7 cellular contexts compared by ENCODE assay signal in genomic region chr7:114484226-114484625, GRCh38.
"Had no signal": no experiment of that assay in that cellular context is flagged by ENCODE, and none has a peak within 500 bp of the region (broad histone marks: within the 10 kb centered on the region; RNA-seq: fewer than 3 reads in every experiment).

No MANE protein-coding gene starts in this region.

- H3K27ac ChIP-seq: HL-60 had no signal

- FAIRE-seq: H1, H54, HepG2 had no signal

- DNase-seq: H9, HCEC 1CT had no signal

- ATAC-seq: GM23338, HepG2 had no signal

- H3K4me3 ChIP-seq: GM23338 had no signal

- H3K4me2 ChIP-seq: GM23338 had no signal
